In the genomic region with DNA sequence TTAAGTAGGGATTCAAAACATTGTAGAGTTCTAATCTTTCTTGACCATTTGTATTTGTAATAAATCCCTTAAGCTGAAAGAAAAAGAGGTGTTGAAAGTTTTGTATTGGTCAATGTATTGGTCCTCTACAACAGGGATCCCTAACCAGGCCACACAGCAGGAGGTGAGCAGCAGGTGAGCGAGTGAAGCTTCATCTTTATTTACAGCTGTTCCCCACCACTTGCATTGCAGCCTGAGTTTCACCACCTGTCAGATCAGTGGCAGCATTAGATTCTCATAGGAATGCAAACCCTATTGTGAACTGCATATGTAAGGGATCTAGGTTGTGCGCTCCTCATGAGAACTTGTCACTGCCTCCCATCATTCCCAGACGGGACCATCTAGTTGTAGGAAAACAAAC, we compare ENCODE assay signal across 30 cellular contexts.
"Had no signal": no experiment of that assay in that cellular context is flagged by ENCODE, and none has a peak within 500 bp of the region (broad histone marks: within the 10 kb centered on the region; RNA-seq: fewer than 3 reads in every experiment).

No MANE protein-coding gene starts in this region.

- H3K27ac ChIP-seq: ascending aorta, left lung, lower lobe of right lung, right atrium auricular region, stomach, tibial artery, upper lobe of right lung, WERI-Rb-1 had no signal

- H3K27ac Mint-ChIP-seq: activated CD4-positive, alpha-beta memory T cell treated with anti-CD3 and anti-CD28 coated beads for 36 hours; activated CD4-positive, alpha-beta T cell treated with anti-CD3 and anti-CD28 coated beads, Interleukin-2, amount 10 ng/mL, durations not matched to agents 24 days and 14 days; activated naive CD4-positive, alpha-beta T cell treated with anti-CD3 and anti-CD28 coated beads, Interleukin-2, amount 10 ng/mL, durations not matched to agents 7 days and 5 days; activated naive CD8-positive, alpha-beta T cell treated with anti-CD3 and anti-CD28 coated beads, Interleukin-2, amount 10 ng/mL, durations not matched to agents 7 days and 5 days; activated T-helper 1 cell treated with anti-CD3 and anti-CD28 coated beads, Interleukin-12 subunit alpha, Interleukin-12 subunit beta, Interleukin-2, Interleukin-4 antibody, amounts not matched to agents 30 ng/mL and 10 ng/mL and 1 ng/mL, durations not matched to agents 14 hours and 24 hours and 36 hours; brain; natural killer cell; stimulated activated naive B cell treated with anti-CD40 and anti-IgM and Interleukin-4, amounts not matched to agents 10 μg/mL and 1 μg/mL and 100 μg/mL, for 72 hours had no signal

- H3K36me3 Mint-ChIP-seq: activated CD4-positive, alpha-beta memory T cell treated with anti-CD3 and anti-CD28 coated beads for 36 hours; activated naive CD4-positive, alpha-beta T cell treated with anti-CD3 and anti-CD28 coated beads, Interleukin-2, amount 10 ng/mL, durations not matched to agents 7 days and 5 days; activated naive CD8-positive, alpha-beta T cell treated with anti-CD3 and anti-CD28 coated beads, Interleukin-2, amount 10 ng/mL, durations not matched to agents 7 days and 5 days; stimulated activated naive B cell treated with anti-CD40 and anti-IgM and Interleukin-4, amounts not matched to agents 10 μg/mL and 1 μg/mL and 100 μg/mL, for 72 hours had no signal

- H3K4me1 Mint-ChIP-seq: activated CD4-positive, alpha-beta T cell treated with anti-CD3 and anti-CD28 coated beads, Interleukin-2, amount 10 ng/mL, durations not matched to agents 24 days and 14 days; activated naive CD4-positive, alpha-beta T cell treated with anti-CD3 and anti-CD28 coated beads, Interleukin-2, amount 10 ng/mL, durations not matched to agents 7 days and 5 days; activated naive CD8-positive, alpha-beta T cell treated with anti-CD3 and anti-CD28 coated beads, Interleukin-2, amount 10 ng/mL, durations not matched to agents 7 days and 5 days; brain; natural killer cell; stimulated activated naive B cell treated with anti-CD40 and anti-IgM and Interleukin-4, amounts not matched to agents 10 μg/mL and 1 μg/mL and 100 μg/mL, for 72 hours had no signal

- H3K27me3 ChIP-seq: ascending aorta, left lung, right atrium auricular region, stomach, tibial artery, upper lobe of right lung had no signal

- DNase-seq: activated CD4-positive, alpha-beta memory T cell treated with anti-CD3 and anti-CD28 coated beads for 36 hours; activated CD4-positive, alpha-beta T cell treated with anti-CD3 and anti-CD28 coated beads, Interleukin-2, amount 10 ng/mL, durations not matched to agents 24 days and 14 days; activated CD4-positive, CD25-positive, alpha-beta regulatory T cell treated with anti-CD3 and anti-CD28 coated beads, Interleukin-2, amount 50 U/mL, for 72 hours; activated CD8-positive, alpha-beta memory T cell treated with anti-CD3 and anti-CD28 coated beads, Interleukin-2, amount 50 U/mL, for 4 hours; activated gamma-delta T cell; activated naive CD4-positive, alpha-beta T cell treated with anti-CD3 and anti-CD28 coated beads, Interleukin-2, amount 10 ng/mL, durations not matched to agents 7 days and 5 days; activated naive CD8-positive, alpha-beta T cell treated with anti-CD3 and anti-CD28 coated beads, Interleukin-2, amount 10 ng/mL, durations not matched to agents 7 days and 5 days; activated T-cell treated with anti-CD3 and anti-CD28 coated beads, Interleukin-2, amount 50 U/mL, for 1 hour; foreskin fibroblast; head of caudate nucleus; kidney glomerular epithelial cell; lower lobe of right lung; mesenchymal stem cell; natural killer cell; stimulated activated CD4-positive, alpha-beta T cell treated with anti-CD3 and anti-CD28 coated beads, Interleukin-1b, Interleukin-23, amount 100 ng/mL, for 48 hours; stimulated activated CD4-positive, alpha-beta T cell treated with anti-CD3 and anti-CD28 coated beads, Interleukin-4, amount 100 ng/mL, for 4 hours; stimulated activated CD8-positive, alpha-beta memory T cell treated with anti-CD3 and anti-CD28 coated beads, Interleukin-4, amount 100 ng/mL, for 48 hours; stimulated activated naive B cell treated with anti-CD40 and anti-IgM and Interleukin-4, amounts not matched to agents 10 μg/mL and 1 μg/mL and 100 μg/mL, for 72 hours; stomach; T1000; tibial artery; upper lobe of right lung; WERI-Rb-1 had no signal

- H3K4me3 Mint-ChIP-seq: activated CD4-positive, alpha-beta memory T cell treated with anti-CD3 and anti-CD28 coated beads for 36 hours; activated CD4-positive, alpha-beta T cell treated with anti-CD3 and anti-CD28 coated beads, Interleukin-2, amount 10 ng/mL, durations not matched to agents 24 days and 14 days; activated naive CD4-positive, alpha-beta T cell treated with anti-CD3 and anti-CD28 coated beads, Interleukin-2, amount 10 ng/mL, durations not matched to agents 7 days and 5 days; activated naive CD8-positive, alpha-beta T cell treated with anti-CD3 and anti-CD28 coated beads, Interleukin-2, amount 10 ng/mL, durations not matched to agents 7 days and 5 days; activated T-helper 1 cell treated with anti-CD3 and anti-CD28 coated beads, Interleukin-12 subunit alpha, Interleukin-12 subunit beta, Interleukin-2, Interleukin-4 antibody, amounts not matched to agents 30 ng/mL and 10 ng/mL and 1 ng/mL, durations not matched to agents 14 hours and 24 hours and 36 hours; brain; natural killer cell; stimulated activated naive B cell treated with anti-CD40 and anti-IgM and Interleukin-4, amounts not matched to agents 10 μg/mL and 1 μg/mL and 100 μg/mL, for 72 hours had no signal

- ATAC-seq: esophagus mucosa; left lung; lower lobe of right lung; natural killer cell; stimulated activated naive B cell treated with anti-CD40 and anti-IgM and Interleukin-4, amounts not matched to agents 10 μg/mL and 1 μg/mL and 100 μg/mL, for 72 hours; upper lobe of right lung had no signal

- H3K27me3 Mint-ChIP-seq: activated CD4-positive, alpha-beta memory T cell treated with anti-CD3 and anti-CD28 coated beads for 36 hours; activated CD4-positive, alpha-beta T cell treated with anti-CD3 and anti-CD28 coated beads, Interleukin-2, amount 10 ng/mL, durations not matched to agents 24 days and 14 days; activated naive CD4-positive, alpha-beta T cell treated with anti-CD3 and anti-CD28 coated beads, Interleukin-2, amount 10 ng/mL, durations not matched to agents 7 days and 5 days; activated naive CD8-positive, alpha-beta T cell treated with anti-CD3 and anti-CD28 coated beads, Interleukin-2, amount 10 ng/mL, durations not matched to agents 7 days and 5 days; brain; stimulated activated naive B cell treated with anti-CD40 and anti-IgM and Interleukin-4, amounts not matched to agents 10 μg/mL and 1 μg/mL and 100 μg/mL, for 72 hours had no signal

- H3K36me3 ChIP-seq: ascending aorta, left lung, lower lobe of right lung, right atrium auricular region, stomach, tibial artery, upper lobe of right lung, WERI-Rb-1 had no signal

- H3K4me3 ChIP-seq: ascending aorta, left lung, lower lobe of right lung, right atrium auricular region, smooth muscle cell, stomach, tibial artery, upper lobe of right lung had no signal
